Comparison of ENCODE assay signal across 8 cellular contexts in genomic region chr11:85854212-85854556, GRCh38. TPM values are rescaled to one million over a fixed set of nuclear protein-coding genes. Genes with fewer than 3 reads are reported as not detected.
DNase-seq lines count a peak whose midpoint lies in the region; ATAC-seq, FAIRE-seq and TF ChIP-seq lines count a peak whose summit lies in the region.

No MANE protein-coding gene starts in this region.

- CTCF ChIA-PET in activated CD4-positive, alpha-beta T cell treated with anti-CD3 and anti-CD28 coated beads for 36 hours (lab: Charles Lee), result interaction anchor here (0.6 to 1.7 kb wide), 21 partner anchors 8 to 955 kb away, joined by 3 to 10 read pairs (median 3); partner anchors contain the start of gene TMEM126B

- H3K27ac Mint-ChIP-seq in activated CD4-positive, alpha-beta T cell treated with anti-CD3 and anti-CD28 coated beads for 36 hours, result peak overlapping the region; percentile 94
- peak overlapping the region; percentile 92 for H3K27ac Mint-ChIP-seq in activated naive CD8-positive, alpha-beta T cell treated with anti-CD3 and anti-CD28 coated beads for 36 hours

- POLR2A ChIA-PET in activated CD4-positive, alpha-beta T cell treated with anti-CD3 and anti-CD28 coated beads for 36 hours (lab: Charles Lee), result no interaction called here

- H3K4me3 ChIP-seq in kidney (ENCODE audit: low read length in 2 of 2), result peak overlapping the region; percentile 74 to 86
- H3K4me3 ChIP-seq in suprapubic skin, result peak overlapping the region; percentile 56

- H3K36me3 Mint-ChIP-seq in activated CD4-positive, alpha-beta T cell treated with anti-CD3 and anti-CD28 coated beads for 36 hours (ENCODE audit: low read depth), result peaks cover 8% of the 10 kb centered on the region
- peaks cover 3% of the 10 kb centered on the region for H3K36me3 Mint-ChIP-seq in activated naive CD8-positive, alpha-beta T cell treated with anti-CD3 and anti-CD28 coated beads for 36 hours

- peaks cover 2% of the 10 kb centered on the region for H3K4me1 Mint-ChIP-seq in activated CD4-positive, alpha-beta T cell treated with anti-CD3 and anti-CD28 coated beads for 36 hours
- peaks cover 11% of the 10 kb centered on the region for H3K4me1 Mint-ChIP-seq in activated naive CD8-positive, alpha-beta T cell treated with anti-CD3 and anti-CD28 coated beads for 36 hours

- H3K27me3 Mint-ChIP-seq in activated CD4-positive, alpha-beta T cell treated with anti-CD3 and anti-CD28 coated beads for 36 hours, result no peaks in the 10 kb centered on the region
- peaks cover 3% of the 10 kb centered on the region for H3K27me3 Mint-ChIP-seq in activated naive CD8-positive, alpha-beta T cell treated with anti-CD3 and anti-CD28 coated beads for 36 hours

- no peak for ATAC-seq in activated CD4-positive, alpha-beta T cell treated with anti-CD3 and anti-CD28 coated beads for 36 hours
- no peak for ATAC-seq in GM18511 (IDR thresholded peaks at IDR 0.05; ENCODE audit: unreplicated experiment)

- 11% methylated on average over 7 of the region's 7 CpGs for WGBS in suprapubic skin

- H3K9ac ChIP-seq in kidney (ENCODE audit: low read length in 2 of 2), result peak overlapping the region; percentile 89 to 91

- no peak for DNase-seq in activated CD4-positive, alpha-beta T cell treated with anti-CD3 and anti-CD28 coated beads for 36 hours
- no peak for DNase-seq in activated CD4-positive, alpha-beta T cell treated with anti-CD3 and anti-CD28 coated beads for 4 hours
- no peak for DNase-seq in activated naive CD8-positive, alpha-beta T cell treated with anti-CD3 and anti-CD28 coated beads for 36 hours
- DNase-seq in kidney (no peak), suprapubic skin (ENCODE audit: low spot score in 2 of 2) (no peak), HT-29 (ENCODE audit: low spot score) (no peak), mucosa of gallbladder (ENCODE audit: low spot score) (no peak)

- H3K9me3 ChIP-seq in kidney (ENCODE audit: control insufficient read depth in 1 of 2, low read length in 2 of 2), result no peaks in the 10 kb centered on the region
- no peaks in the 10 kb centered on the region for H3K9me3 ChIP-seq in suprapubic skin

- H3K27me3 ChIP-seq in suprapubic skin, result no peaks in the 10 kb centered on the region

- H3K27ac ChIP-seq in kidney (ENCODE audit: low read depth in 2 of 2, low read length in 2 of 2), result peak overlapping the region; percentile 88 to 92
- peak overlapping the region; percentile 86 for H3K27ac ChIP-seq in suprapubic skin

- intact Hi-C loops in activated CD4-positive, alpha-beta T cell treated with anti-CD3 and anti-CD28 coated beads for 36 hours (cut with DNase I, micrococcal nuclease), result loop anchor here (1.0 to 10.0 kb wide), 13 partner anchors 27 to 591 kb away; no protein-coding TSS in a partner anchor
- intact Hi-C loops in kidney (cut with DNase I), result loop anchor here (10.0 kb wide), 2 partner anchors 361 to 441 kb away; no protein-coding TSS in a partner anchor

- no peak for TF ChIP-seq CTCF in kidney (IDR thresholded peaks at IDR 0.05; ENCODE audit: borderline replicate concordance, extremely low read depth, insufficient read depth)
- TF ChIP-seq CTCF in suprapubic skin (IDR thresholded peaks at IDR 0.05), result no peak

- TF ChIP-seq POLR2A in suprapubic skin (IDR thresholded peaks at IDR 0.05), result no peak

- peaks cover 2% of the 10 kb centered on the region for H3K9me3 Mint-ChIP-seq in activated CD4-positive, alpha-beta T cell treated with anti-CD3 and anti-CD28 coated beads for 36 hours (ENCODE audit: low read depth)
- peaks cover 3% of the 10 kb centered on the region for H3K9me3 Mint-ChIP-seq in activated naive CD8-positive, alpha-beta T cell treated with anti-CD3 and anti-CD28 coated beads for 36 hours

- H3K4me3 Mint-ChIP-seq in activated CD4-positive, alpha-beta T cell treated with anti-CD3 and anti-CD28 coated beads for 36 hours, result peak overlapping the region; percentile 77
- peak overlapping the region; percentile 88 for H3K4me3 Mint-ChIP-seq in activated naive CD8-positive, alpha-beta T cell treated with anti-CD3 and anti-CD28 coated beads for 36 hours

- H3K4me1 ChIP-seq in kidney (ENCODE audit: control insufficient read depth in 1 of 2, insufficient read depth in 1 of 2, low read depth in 1 of 2, low read length in 2 of 2) (peaks cover 0 to 3% of the 10 kb centered on the region in 2 donors), suprapubic skin (peaks cover 12% of the 10 kb centered on the region)

- H3K36me3 ChIP-seq in kidney (ENCODE audit: control insufficient read depth in 1 of 2, insufficient read depth in 2 of 2, low read length in 2 of 2), result no peaks in the 10 kb centered on the region
- no peaks in the 10 kb centered on the region for H3K36me3 ChIP-seq in suprapubic skin

- no peak for FAIRE-seq in kidney (lab: Jason Lieb, UNC)

- no peak for TF ChIP-seq EP300 in suprapubic skin (IDR thresholded peaks at IDR 0.05)

RNA-seq across cellular contexts. Expression of gene CCDC83, which starts 1.0 kb away (rescaled TPM):
- total RNA-seq in activated CD4-positive, alpha-beta T cell treated with anti-CD3 and anti-CD28 coated beads for 36 hours, result not detected
- not detected for total RNA-seq in activated naive CD8-positive, alpha-beta T cell treated with anti-CD3 and anti-CD28 coated beads for 36 hours
- not detected for total RNA-seq in kidney
- polyA plus RNA-seq in kidney (ENCODE audit: insufficient read depth, low read depth, low replicate concordance), result not detected
- not detected for total RNA-seq in suprapubic skin
- not detected in 2 replicates for total RNA-seq in HT-29 (2014; rRNA removed; shearing (Covaris generic))
- not detected for total RNA-seq in mucosa of gallbladder

RNA-seq across cellular contexts. Expression of gene SYTL2, which starts 43.2 kb away (rescaled TPM):
- 1 to 10 TPM; 5.2 to 6.8 TPM for total RNA-seq in activated CD4-positive, alpha-beta T cell treated with anti-CD3 and anti-CD28 coated beads for 36 hours
- total RNA-seq in activated naive CD8-positive, alpha-beta T cell treated with anti-CD3 and anti-CD28 coated beads for 36 hours, result 1 to 10 TPM; 5.8 to 7.6 TPM
- total RNA-seq in kidney (187 TPM), suprapubic skin (10 to 100 TPM; 11.6 to 18.6 (median 14.5) TPM), mucosa of gallbladder (39.0 TPM)
- polyA plus RNA-seq in kidney (ENCODE audit: insufficient read depth, low read depth, low replicate concordance), result 19.8 TPM
- 16.6 and 18.7 TPM in 2 replicates for total RNA-seq in HT-29 (2014; rRNA removed; shearing (Covaris generic))
